Comparison of ENCODE assay signal across 6 cellular contexts in genomic region chr6:30687659-30688431, GRCh38. TPM values are rescaled to one million over a fixed set of nuclear protein-coding genes. Genes with fewer than 3 reads are reported as not detected.
A peak's percentile ranks its signal among the peaks of the same experiment; 100 is the strongest.
DNase-seq lines count a peak whose midpoint lies in the region; ATAC-seq and FAIRE-seq lines count a peak whose summit lies in the region.

No MANE protein-coding gene starts in this region.

- peak overlapping the region; percentile 68 for H3K4me3 ChIP-seq in mesendoderm (ENCODE audit: low read length)

- peak overlapping the region; percentile 63 for H3K18ac ChIP-seq in mesendoderm (ENCODE audit: low read length)

- H3K9ac ChIP-seq in mesendoderm (ENCODE audit: low read length): peak overlapping the region; percentile 83

- WGBS in mesendoderm (ENCODE audit: extremely low coverage, insufficient coverage, low lambda C conversion rate): no CpG with 5 or more reads among the region's 22 CpGs

- H2BK5ac ChIP-seq in mesendoderm (ENCODE audit: low read length): no peak overlapping the region

- ATAC-seq in activated naive CD4-positive, alpha-beta T cell treated with anti-CD3 and anti-CD28 coated beads, Interleukin-2, amount 50 U/mL, for 72 hours: no peak
- ATAC-seq in HG03460 (IDR thresholded peaks at IDR 0.05; ENCODE audit: unreplicated experiment): no peak

- H3K79me2 ChIP-seq in mesendoderm (ENCODE audit: control insufficient read depth, insufficient read depth, low read length): peaks cover 36% of the 10 kb centered on the region

- peak overlapping the region; percentile 74 for H3K4ac ChIP-seq in mesendoderm (ENCODE audit: low read depth, low read length)

- H3K36me3 Mint-ChIP-seq in activated naive CD4-positive, alpha-beta T cell treated with anti-CD3 and anti-CD28 coated beads, Interleukin-2, amount 50 U/mL, for 72 hours: peaks cover 45 to 51% of the 10 kb centered on the region in 2 donors

- H4K5ac ChIP-seq in mesendoderm (ENCODE audit: low read length): no peak overlapping the region

- peak overlapping the region; percentile 90 to 97 for H3K27ac Mint-ChIP-seq in activated naive CD4-positive, alpha-beta T cell treated with anti-CD3 and anti-CD28 coated beads, Interleukin-2, amount 50 U/mL, for 72 hours

- H3K4me2 ChIP-seq in mesendoderm (ENCODE audit: low read length): peak overlapping the region; percentile 53

- no peak overlapping the region for H2BK15ac ChIP-seq in mesendoderm (replicated peaks; ENCODE audit: low read depth)

- no peak overlapping the region for H4K8ac ChIP-seq in mesendoderm (ENCODE audit: low read depth, low read length)

- peaks cover 23% of the 10 kb centered on the region for H3K4me1 ChIP-seq in mesendoderm (ENCODE audit: control insufficient read depth, low read depth, low read length)

- H3K27me3 ChIP-seq in mesendoderm (ENCODE audit: insufficient read depth, low read length, poor library complexity): no peaks in the 10 kb centered on the region

- peaks cover 24% of the 10 kb centered on the region for H3K79me1 ChIP-seq in mesendoderm (ENCODE audit: low read length)

- H2BK120ac ChIP-seq in mesendoderm (ENCODE audit: low read depth, low read length): no peak overlapping the region

- H3K56ac ChIP-seq in mesendoderm (ENCODE audit: low read length): peak overlapping the region; percentile 95

- H3K23ac ChIP-seq in mesendoderm (ENCODE audit: low read length): peak overlapping the region; percentile 69

- peak; percentile 76 for FAIRE-seq in GM19239 (lab: Jason Lieb, UNC)

- H3K36me3 ChIP-seq in mesendoderm (ENCODE audit: control insufficient read depth, insufficient read depth, low read length): peaks cover under 1% of the 10 kb centered on the region

- DNase-seq in GM19239 (ENCODE audit: insufficient read length, low spot score): no peak
- DNase-seq in activated naive CD4-positive, alpha-beta T cell treated with anti-CD3 and anti-CD28 coated beads, Interleukin-2, amount 50 U/mL, for 72 hours (ENCODE audit: low spot score in 2 of 2): no peak
- peak; percentile 58 for DNase-seq in mesendoderm
- DNase-seq in ecto neural progenitor cell (ENCODE audit: low spot score): no peak
- DNase-seq in GF-D8 (lab: John Stamatoyannopoulos, UW): no peak

- peak overlapping the region; percentile 53 for H3K27ac ChIP-seq in mesendoderm (ENCODE audit: low read depth, low read length)

- no peak overlapping the region for H2AK5ac ChIP-seq in mesendoderm (ENCODE audit: low read length)

- no peaks in the 10 kb centered on the region for H3K9me3 Mint-ChIP-seq in activated naive CD4-positive, alpha-beta T cell treated with anti-CD3 and anti-CD28 coated beads, Interleukin-2, amount 50 U/mL, for 72 hours

RNA-seq across cellular contexts. Expression of gene PPP1R18, which starts 1.4 kb away (rescaled TPM):
- 100 to 1,000 TPM; 184 to 274 TPM for total RNA-seq in activated naive CD4-positive, alpha-beta T cell treated with anti-CD3 and anti-CD28 coated beads, Interleukin-2, amount 50 U/mL, for 72 hours
- polyA plus RNA-seq in mesendoderm (2013, experiment 1 of 2): 32.4 TPM
- 33.3 TPM for polyA plus RNA-seq in mesendoderm (2013, experiment 2 of 2)

RNA-seq across cellular contexts. Expression of gene NRM, which starts 2.9 kb away (rescaled TPM):
- 10 to 100 TPM; 35.7 to 53.5 TPM for total RNA-seq in activated naive CD4-positive, alpha-beta T cell treated with anti-CD3 and anti-CD28 coated beads, Interleukin-2, amount 50 U/mL, for 72 hours
- polyA plus RNA-seq in mesendoderm (2013, experiment 1 of 2): 49.8 TPM
- polyA plus RNA-seq in mesendoderm (2013, experiment 2 of 2): 49.7 TPM

RNA-seq across cellular contexts. Expression of gene DHX16, which starts 15.0 kb away (rescaled TPM):
- 10 to 100 TPM; 31.7 to 37.5 TPM for total RNA-seq in activated naive CD4-positive, alpha-beta T cell treated with anti-CD3 and anti-CD28 coated beads, Interleukin-2, amount 50 U/mL, for 72 hours
- polyA plus RNA-seq in mesendoderm (2013, experiment 1 of 2): 22.9 TPM
- 23.1 TPM for polyA plus RNA-seq in mesendoderm (2013, experiment 2 of 2)

RNA-seq across cellular contexts. Expression of gene MDC1, which starts 29.2 kb away (rescaled TPM):
- total RNA-seq in activated naive CD4-positive, alpha-beta T cell treated with anti-CD3 and anti-CD28 coated beads, Interleukin-2, amount 50 U/mL, for 72 hours: 100 to 1,000 TPM in 1 of 2 donors, 10 to 100 TPM in 1; 84.2 to 127 TPM
- polyA plus RNA-seq in mesendoderm (2013, experiment 1 of 2): 30.4 TPM
- polyA plus RNA-seq in mesendoderm (2013, experiment 2 of 2): 29.4 TPM

RNA-seq across cellular contexts. Expression of gene TUBB, which starts 32.3 kb away (rescaled TPM):
- 1,000 to 10,000 TPM; 1,507 to 1,783 TPM for total RNA-seq in activated naive CD4-positive, alpha-beta T cell treated with anti-CD3 and anti-CD28 coated beads, Interleukin-2, amount 50 U/mL, for 72 hours
- 1,956 TPM for polyA plus RNA-seq in mesendoderm (2013, experiment 1 of 2)
- polyA plus RNA-seq in mesendoderm (2013, experiment 2 of 2): 1,954 TPM
